In genomic region chr3:197266331-197266730, GRCh38 we compare ENCODE assay signal across 29 cellular contexts. TPM values are rescaled to one million over a fixed set of nuclear protein-coding genes. Genes with fewer than 3 reads are reported as not detected.
DNase-seq lines count a peak whose midpoint lies in the region; ATAC-seq, FAIRE-seq and TF ChIP-seq lines count a peak whose summit lies in the region.
"Had no signal": no experiment of that assay in that cellular context is flagged by ENCODE, and none has a peak within 500 bp of the region (broad histone marks: within the 10 kb centered on the region; RNA-seq: fewer than 3 reads in every experiment).

No MANE protein-coding gene starts in this region.

- TF ChIP-seq CTCF in HepG2 (CRISPR knock-in tag; IDR thresholded peaks at IDR 0.05) (no peak), right lobe of liver (IDR thresholded peaks at IDR 0.05) (no peak), WTC11 (IDR thresholded peaks at IDR 0.05) (no peak), mesothelial cell of epicardium (IDR thresholded peaks at IDR 0.05; ENCODE audit: unreplicated experiment) (no peak)

- H3K4me1 ChIP-seq in HepG2 (ENCODE audit: insufficient read depth, low read length), result peaks cover 39% of the 10 kb centered on the region
- peaks cover 0 to 10% (median 3%) of the 10 kb centered on the region in 4 donors for H3K4me1 ChIP-seq in right lobe of liver
- H3K4me1 ChIP-seq: BE2C; BLaER1 treated with 17β-estradiol and CSF1 and Interleukin-3, amounts not matched to agents 10 nM and 100 nM had no signal

- BruUV-seq in HepG2 (replicated peaks; lab: Mats Ljungman, UMichigan), result no TSS peak

- H4K20me1 ChIP-seq in HepG2 (ENCODE audit: insufficient read depth, low read length), result peaks cover 12% of the 10 kb centered on the region

- no peak for FAIRE-seq in HepG2 (lab: Jason Lieb, UNC)
- FAIRE-seq: A549, D721Med, GM12891, GM18507, GM19239, H1 had no signal

- H3K27ac Mint-ChIP-seq in WTC11 (peak overlapping the region; percentile 16; the same call in 1 of the 2 replicates), mesothelial cell of epicardium (peak overlapping the region; percentile 32)
- H3K27ac Mint-ChIP-seq: CD4-positive, alpha-beta T cell; HFFc6 had no signal

- WGBS in HepG2 (ENCODE audit: low lambda C conversion rate), result 97% methylated on average over 4 of the region's 4 CpGs
- 97% methylated on average over 4 of the region's 4 CpGs for WGBS in right lobe of liver (ENCODE audit: insufficient coverage, low coverage, low lambda C conversion rate, missing lambda C conversion rate)

- no peaks in the 10 kb centered on the region for H3K9me3 ChIP-seq in HepG2 (ENCODE audit: low read length)
- H3K9me3 ChIP-seq in right lobe of liver, result no peaks in the 10 kb centered on the region
- H3K9me3 ChIP-seq: A549, BE2C had no signal

- in situ Hi-C loops in HepG2 (cut with HindIII; ENCODE audit: extremely low pct_ligation_motif_present, low pct_unique_long_range_greater_than_20kb), result loop anchor here (10.0 kb wide), 1 partner anchor 188 kb away; no protein-coding TSS in a partner anchor

- TF ChIP-seq POLR2A in HepG2 (IDR thresholded peaks at IDR 0.05; ENCODE audit: insufficient read depth in 1 of 2, low read depth in 2 of 2, low read length in 2 of 2) (no peak), right lobe of liver (IDR thresholded peaks at IDR 0.05) (no peak)

- POLR2A ChIA-PET in HepG2 (lab: Yijun Ruan, JAX), result no interaction called here
- POLR2A ChIA-PET in WTC11 (lab: Charles Lee), result no interaction called here

- H3K9me3 Mint-ChIP-seq in WTC11, result no peaks in the 10 kb centered on the region
- H3K9me3 Mint-ChIP-seq in mesothelial cell of epicardium, result no peaks in the 10 kb centered on the region
- H3K9me3 Mint-ChIP-seq: CD14-positive monocyte; CD4-positive, alpha-beta T cell; CD8-positive, alpha-beta memory T cell; H9; HFFc6 had no signal

- no peak for DNase-seq in HepG2 (ENCODE audit: low spot score)
- no peak for DNase-seq in right lobe of liver
- no peak for DNase-seq in WTC11 (ENCODE audit: low spot score)
- no peak for DNase-seq in mesothelial cell of epicardium (ENCODE audit: low spot score in 2 of 2, unreplicated experiment in 2 of 2)
- DNase-seq in NCI-H187 treated with DMSO at 0.1 percent for 48 hours (lab: John Stamatoyannopoulos, UW), result no peak
- no peak for DNase-seq in epidermal melanocyte (ENCODE audit: insufficient read length, low spot score)
- no peak for DNase-seq in NK-92 (lab: John Stamatoyannopoulos, UW; ENCODE audit: unreplicated experiment)
- DNase-seq: 8988T; ACHN; AML-193; BE2C; CD4-positive, alpha-beta T cell; CD8-positive, alpha-beta memory T cell; DMS 273 treated with DMSO at 0.1 percent for 48 hours; DMS53; DMS79 treated with DMSO at 0.1 percent for 48 hours; GF-D8; GM23248; H9; HFFc6 had no signal

- TF ChIP-seq RAD21 in HepG2 (CRISPR knock-in tag; IDR thresholded peaks at IDR 0.05), result no peak

- CTCF ChIA-PET in HepG2 (lab: Yijun Ruan, JAX; ENCODE audit: low intra/inter-chr PET ratio, low total read pairs) (no interaction called here), WTC11 (lab: Charles Lee) (interaction anchor here (1.7 kb wide), 1 partner anchor 10 kb away, joined by 13 read pairs; no protein-coding TSS in a partner anchor)

- H3K4me1 Mint-ChIP-seq in WTC11 (peaks cover 20% of the 10 kb centered on the region), mesothelial cell of epicardium (peaks cover 15% of the 10 kb centered on the region)

- no peak overlapping the region for H3K4me3 ChIP-seq in HepG2 (replicated peaks in 1 of 3; ENCODE audit: insufficient read depth in 1 of 3, low read depth in 2 of 3, low read length in 3 of 3)
- no peak overlapping the region for H3K4me3 ChIP-seq in right lobe of liver
- H3K4me3 ChIP-seq: A549; BLaER1 treated with 17β-estradiol and CSF1 and Interleukin-3, amounts not matched to agents 10 nM and 100 nM; GM23248 had no signal

- H3K27me3 ChIP-seq in HepG2 (ENCODE audit: control insufficient read depth in 1 of 2, insufficient read depth in 2 of 2, low read length in 2 of 2) (no peaks in the 10 kb centered on the region), right lobe of liver (no peaks in the 10 kb centered on the region)
- H3K27me3 ChIP-seq: BE2C; BLaER1 treated with 17β-estradiol and CSF1 and Interleukin-3, amounts not matched to agents 10 nM and 100 nM had no signal

- no peak overlapping the region for H3K4me2 ChIP-seq in HepG2 (ENCODE audit: low read depth, low read length)
- H3K4me2 ChIP-seq: A549; BLaER1 treated with 17β-estradiol and CSF1 and Interleukin-3, amounts not matched to agents 10 nM and 100 nM had no signal

- H3K79me2 ChIP-seq in HepG2 (ENCODE audit: insufficient read depth, low read length), result peaks cover 98% of the 10 kb centered on the region

- no peak overlapping the region for H2AFZ ChIP-seq in HepG2 (ENCODE audit: low read length)
- H2AFZ ChIP-seq: GM23248 had no signal

- H3K9ac ChIP-seq in HepG2 (ENCODE audit: insufficient read depth, low read depth, low read length), result no peak overlapping the region
- H3K9ac ChIP-seq: BLaER1 treated with 17β-estradiol and CSF1 and Interleukin-3, amounts not matched to agents 10 nM and 100 nM; GM23248 had no signal

- ATAC-seq in HepG2 (no peak), right lobe of liver (no peak), WTC11 (no peak)
- ATAC-seq: A549, HCT116 had no signal

- intact Hi-C loops in HepG2 (cut with micrococcal nuclease; ENCODE audit: unreplicated experiment) (no loop called here), right lobe of liver (cut with DNase I) (no loop called here)

- H3K36me3 Mint-ChIP-seq in WTC11, result peaks cover 4% of the 10 kb centered on the region
- H3K36me3 Mint-ChIP-seq in mesothelial cell of epicardium, result peaks cover 20% of the 10 kb centered on the region

- H3K27ac ChIP-seq in HepG2 (ENCODE audit: extremely low read length, insufficient read depth, low read length) (no peak overlapping the region), right lobe of liver (no peak overlapping the region)
- H3K27ac ChIP-seq: A549; BLaER1 treated with 17β-estradiol and CSF1 and Interleukin-3, amounts not matched to agents 10 nM and 100 nM; GM23248 had no signal

- H3K36me3 ChIP-seq in HepG2 (replicated peaks in 1 of 2; ENCODE audit: control insufficient read depth in 1 of 2, insufficient read depth in 2 of 2, low read length in 2 of 2) (peaks cover 0 to 25% of the 10 kb centered on the region in 2 experiments; a peak in 3 of 5 replicates), right lobe of liver (peaks cover 0 to 8% (median 0%) of the 10 kb centered on the region in 4 donors)
- H3K36me3 ChIP-seq: BE2C had no signal

- H3K27me3 Mint-ChIP-seq in WTC11 (ENCODE audit: low read depth) (no peaks in the 10 kb centered on the region), mesothelial cell of epicardium (ENCODE audit: low read depth) (no peaks in the 10 kb centered on the region)
- H3K27me3 Mint-ChIP-seq: CD4-positive, alpha-beta T cell; CD8-positive, alpha-beta memory T cell had no signal

- no peak for TF ChIP-seq EP300 in HepG2 (IDR thresholded peaks at IDR 0.05; ENCODE audit: low read depth in 2 of 2, low read length in 2 of 2)
- TF ChIP-seq EP300 in HepG2 (CRISPR knock-in tag; IDR thresholded peaks at IDR 0.05; ENCODE audit: borderline replicate concordance), result no peak

- H3K4me3 Mint-ChIP-seq in WTC11 (no peak overlapping the region), mesothelial cell of epicardium (no peak overlapping the region)
- H3K4me3 Mint-ChIP-seq: CD14-positive monocyte; CD4-positive, alpha-beta T cell; CD8-positive, alpha-beta memory T cell; H9; HFFc6 had no signal

TF ChIP-seq in HepG2, 621 proteins besides CTCF, POLR2A, EP300 and RAD21:
- TF ChIP-seq SMC3 (IDR thresholded peaks at IDR 0.05; ENCODE audit: low read length) (no peak), ZNF121 (CRISPR knock-in tag; IDR thresholded peaks at IDR 0.05) (peak; percentile 76)
TF ChIP-seq in HepG2: peak in this region for 1.

TF ChIP-seq in WTC11, 78 proteins besides CTCF, POLR2A, EP300 and RAD21 (continues in another document):
- TF ChIP-seq ZNF121 (CRISPR knock-in tag; IDR thresholded peaks at IDR 0.05) (peak; percentile 92), ZNF512 (CRISPR knock-in tag; IDR thresholded peaks at IDR 0.05; ENCODE audit: borderline replicate concordance) (no peak)

RNA-seq across cellular contexts. Expression of gene DLG1, which starts 32.1 kb away (rescaled TPM):
- total RNA-seq in HepG2 (2016; rRNA removed; fragmentation: Illumina TruSeq; extraction: Trizol) (104 and 105 TPM in 2 replicates), right lobe of liver (10 to 100 TPM; 36.1 to 50.2 (median 44.2) TPM), WTC11 (2021) (72.0 to 81.1 TPM (median 72.7 TPM) in 3 replicates), mesothelial cell of epicardium (106 to 114 TPM (median 107 TPM) in 3 replicates)
- total RNA-seq in HepG2 (2016; cell fraction: cytosol; rRNA removed; fragmentation: Illumina TruSeq; extraction: Trizol; ENCODE audit: low read depth), result 40.0 and 44.2 TPM in 2 replicates
- 102 and 106 TPM in 2 replicates for total RNA-seq in HepG2 (2016; cell fraction: insoluble cytoplasmic fraction; rRNA removed; fragmentation: Illumina TruSeq; extraction: Trizol)
- 33.5 and 37.5 TPM in 2 replicates for total RNA-seq in HepG2 (2016; cell fraction: membrane; rRNA removed; fragmentation: Illumina TruSeq; extraction: Trizol)
- 208 and 219 TPM in 2 replicates for total RNA-seq in HepG2 (2016; cell fraction: nucleus; rRNA removed; fragmentation: Illumina TruSeq; extraction: Trizol)
- polyA plus RNA-seq in HepG2 (2011; rRNA removed), result 30.4 and 30.5 TPM in 2 replicates
- 7.7 and 13.1 TPM in 2 replicates for polyA plus RNA-seq in HepG2 (2011; cell fraction: cytosol; rRNA removed)
- 38.0 and 75.0 TPM in 2 replicates for polyA plus RNA-seq in HepG2 (2011; cell fraction: nucleus; rRNA removed)
- polyA plus RNA-seq in HepG2 (2012), result 34.1 and 38.3 TPM in 2 replicates
- polyA plus RNA-seq in HepG2 (2016; cell fraction: cytosol; fragmentation: Illumina TruSeq; extraction: Trizol; ENCODE audit: low read depth), result 3.7 and 3.9 TPM in 2 replicates
- 67.8 and 68.9 TPM in 2 replicates for polyA plus RNA-seq in HepG2 (2016; cell fraction: insoluble cytoplasmic fraction; fragmentation: Illumina TruSeq; extraction: Trizol; ENCODE audit: low read depth)
- 10.5 and 12.7 TPM in 2 replicates for polyA plus RNA-seq in HepG2 (2016; cell fraction: membrane; fragmentation: Illumina TruSeq; extraction: Trizol; ENCODE audit: low read depth)
- 110 and 123 TPM in 2 replicates for polyA plus RNA-seq in HepG2 (2016; cell fraction: nucleus; fragmentation: Illumina TruSeq; extraction: Trizol; ENCODE audit: insufficient read depth, low read depth)
- polyA minus RNA-seq in HepG2 (2011; rRNA and poly(A)+ RNA removed; ENCODE audit: low replicate concordance), result 42.3 and 46.0 TPM in 2 replicates
- polyA minus RNA-seq in HepG2 (2011; cell fraction: cytosol; rRNA and poly(A)+ RNA removed), result 23.2 and 29.7 TPM in 2 replicates
- polyA minus RNA-seq in HepG2 (2011; cell fraction: nucleus; rRNA and poly(A)+ RNA removed), result 241 and 244 TPM in 2 replicates

Comparison
In these comparisons a context has a peak if more than half of its experiments do, and no peak if none do; other contexts are left out.
1. Of the 50 proteins assayed by ChIP-seq in both HepG2 and WTC11: peak only in HepG2: none; only in WTC11: none; in both: ZNF121; in neither: 49.